Comparison of ENCODE assay signal across 9 cellular contexts in the genomic region with DNA sequence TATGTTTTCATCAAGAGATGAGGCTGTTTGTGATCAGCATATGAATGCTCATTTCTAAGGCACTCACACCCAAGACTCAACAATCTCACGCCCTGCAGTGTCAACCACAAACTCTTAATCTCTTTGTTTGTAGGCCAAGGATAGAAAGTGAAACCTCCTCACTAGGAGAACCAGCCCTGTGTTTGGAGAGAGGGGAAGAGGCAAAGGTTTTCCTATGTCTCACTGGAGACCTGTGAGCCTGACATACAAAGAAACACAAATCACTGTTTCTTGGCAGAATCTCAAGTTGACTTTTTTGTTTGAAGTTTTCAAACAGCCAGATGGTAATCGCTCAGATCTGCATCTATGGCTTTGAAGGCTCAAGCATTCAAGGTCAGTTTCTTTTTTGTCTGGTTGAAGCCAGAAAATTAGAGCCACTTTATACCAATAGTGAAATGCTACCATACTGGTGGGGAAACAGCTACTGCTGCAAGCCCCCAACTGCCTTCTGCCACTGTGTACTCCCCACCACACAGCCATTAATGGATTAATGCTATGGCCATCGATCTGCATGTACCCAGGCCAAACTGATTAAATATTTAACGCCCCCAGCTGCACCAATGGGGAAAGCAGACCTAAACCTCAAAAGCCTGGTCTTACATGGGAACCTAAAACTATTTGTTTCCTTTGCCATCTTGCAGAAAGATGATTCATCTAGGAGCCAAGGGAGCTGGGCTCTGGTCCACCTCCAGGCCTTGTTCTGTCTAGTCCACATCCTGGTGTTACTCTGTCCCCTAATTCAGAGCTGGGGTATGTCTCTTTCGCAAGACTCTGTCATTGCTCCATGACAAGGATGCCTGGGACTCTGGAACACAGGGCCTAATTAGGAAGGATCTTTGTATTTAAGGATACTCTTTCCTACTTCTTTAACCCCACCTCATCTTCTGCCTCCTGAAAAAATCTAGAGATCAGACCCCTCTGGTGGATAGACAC. TPM values are rescaled to one million over a fixed set of nuclear protein-coding genes. Genes with fewer than 3 reads are reported as not detected.
DNase-seq lines count a peak whose midpoint lies in the region; ATAC-seq and TF ChIP-seq lines count a peak whose summit lies in the region.
"Had no signal": no experiment of that assay in that cellular context is flagged by ENCODE, and none has a peak within 500 bp of the region (broad histone marks: within the 10 kb centered on the region; RNA-seq: fewer than 3 reads in every experiment).

No MANE protein-coding gene starts in this region.

- no peak overlapping the region for H2BK120ac ChIP-seq in neuronal stem cell (ENCODE audit: low read depth, low read length)

- DNase-seq in DMS53 (lab: John Stamatoyannopoulos, UW) (peak; percentile 15), DMS53 treated with DMSO at 0.1 percent for 48 hours (lab: John Stamatoyannopoulos, UW; ENCODE audit: unreplicated experiment) (no peak), fibroblast of mammary gland (ENCODE audit: low read depth) (peak; percentile 87), NCI-H1105 treated with DMSO at 0.1 percent for 48 hours (lab: John Stamatoyannopoulos, UW) (no peak), neuronal stem cell (ENCODE audit: low spot score) (no peak)
- peak; percentile 11 to 31 for DNase-seq in stimulated activated CD8-positive, alpha-beta memory T cell treated with anti-CD3 and anti-CD28 coated beads, Interleukin-7, amount 100 ng/mL, for 4 hours (ENCODE audit: low read depth in 2 of 2)

- peak overlapping the region; percentile 1 for H3K4me3 Mint-ChIP-seq in T-helper 1 cell treated with Interleukin-12 subunit alpha and Interleukin-12 subunit beta and Interleukin-4 antibody, amounts not matched to agents 30 μg/mL and 1 μg/mL, for 36 hours

- peaks cover 30% of the 10 kb centered on the region for H3K4me1 Mint-ChIP-seq in T-helper 1 cell treated with Interleukin-12 subunit alpha and Interleukin-12 subunit beta and Interleukin-4 antibody, amounts not matched to agents 30 μg/mL and 1 μg/mL, for 36 hours (ENCODE audit: low read depth)

- H3K4ac ChIP-seq in neuronal stem cell (ENCODE audit: low read length) = no peak overlapping the region

- no peak overlapping the region for H3K9ac ChIP-seq in neuronal stem cell (ENCODE audit: low read depth, low read length, poor library complexity)

- peak; percentile 70 for ATAC-seq in HG02884 (IDR thresholded peaks at IDR 0.05; ENCODE audit: unreplicated experiment)

- no peak overlapping the region for H2BK12ac ChIP-seq in neuronal stem cell (ENCODE audit: low read length)

- no peak overlapping the region for H3K14ac ChIP-seq in neuronal stem cell (ENCODE audit: low read length)

- H3K9me3 Mint-ChIP-seq in T-helper 1 cell treated with Interleukin-12 subunit alpha and Interleukin-12 subunit beta and Interleukin-4 antibody, amounts not matched to agents 30 μg/mL and 1 μg/mL, for 36 hours = no peaks in the 10 kb centered on the region

- peaks cover 4% of the 10 kb centered on the region for H3K36me3 Mint-ChIP-seq in T-helper 1 cell treated with Interleukin-12 subunit alpha and Interleukin-12 subunit beta and Interleukin-4 antibody, amounts not matched to agents 30 μg/mL and 1 μg/mL, for 36 hours (ENCODE audit: low read depth)

- no peak overlapping the region for H2AFZ ChIP-seq in neuronal stem cell (ENCODE audit: low read length)

- no peak overlapping the region for H3K4me3 ChIP-seq in fibroblast of mammary gland (ENCODE audit: control insufficient read depth, low read depth, low read length)
- no peak overlapping the region for H3K4me3 ChIP-seq in neuronal stem cell (ENCODE audit: low read length in 2 of 2)

- no peak overlapping the region for H4K8ac ChIP-seq in neuronal stem cell (ENCODE audit: low read depth, low read length)

- no peak overlapping the region for H2BK5ac ChIP-seq in neuronal stem cell (ENCODE audit: low read length)

- H3K27me3 Mint-ChIP-seq in T-helper 1 cell treated with Interleukin-12 subunit alpha and Interleukin-12 subunit beta and Interleukin-4 antibody, amounts not matched to agents 30 μg/mL and 1 μg/mL, for 36 hours (ENCODE audit: low read depth) = no peaks in the 10 kb centered on the region

- no peak overlapping the region for H3K27ac ChIP-seq in neuronal stem cell (replicated peaks; ENCODE audit: low read length)
- H3K27ac ChIP-seq: 22Rv1 had no signal

- WGBS in neuronal stem cell (ENCODE audit: extremely low coverage in 2 of 2, insufficient read length in 2 of 2, insufficient replicate concordance in 1 of 2), 2 donors = no CpG with 5 or more reads among the region's 5 CpGs

- H2BK15ac ChIP-seq in neuronal stem cell (ENCODE audit: low read length) = no peak overlapping the region

- H3K79me1 ChIP-seq in neuronal stem cell (ENCODE audit: low read depth, low read length) = no peaks in the 10 kb centered on the region

- H3K18ac ChIP-seq in neuronal stem cell (ENCODE audit: low read length) = no peak overlapping the region

- H3K4me2 ChIP-seq in neuronal stem cell (ENCODE audit: insufficient read depth, low read length, poor library complexity, severe bottlenecking) = no peak overlapping the region

- no peak overlapping the region for H2AK5ac ChIP-seq in neuronal stem cell (ENCODE audit: low read depth, low read length)

- no peak for TF ChIP-seq CTCF in fibroblast of mammary gland (conservative IDR thresholded peaks at IDR 0.05; ENCODE audit: control insufficient read depth, insufficient read depth, low read depth, low read length)

- H3K27ac Mint-ChIP-seq in T-helper 1 cell treated with Interleukin-12 subunit alpha and Interleukin-12 subunit beta and Interleukin-4 antibody, amounts not matched to agents 30 μg/mL and 1 μg/mL, for 36 hours = peak overlapping the region; percentile 61

- peaks cover 0 to 5% of the 10 kb centered on the region in 2 donors for H3K4me1 ChIP-seq in neuronal stem cell (ENCODE audit: control insufficient read depth in 2 of 2, insufficient read depth in 1 of 2, low read depth in 1 of 2, low read length in 2 of 2)

- no peaks in the 10 kb centered on the region for H3K36me3 ChIP-seq in neuronal stem cell (replicated peaks in 1 of 2; ENCODE audit: control insufficient read depth in 2 of 2, insufficient read depth in 2 of 2, low read length in 2 of 2)

- H3K23ac ChIP-seq in neuronal stem cell (ENCODE audit: low read depth, low read length, poor library complexity) = no peak overlapping the region

- no peak overlapping the region for H4K91ac ChIP-seq in neuronal stem cell (ENCODE audit: low read depth, low read length, poor library complexity)

- H3K9me3 ChIP-seq in neuronal stem cell (replicated peaks in 1 of 2; ENCODE audit: control insufficient read depth in 2 of 2, insufficient read depth in 1 of 2, low read depth in 1 of 2, low read length in 2 of 2) = no peaks in the 10 kb centered on the region

- peaks cover 0 to 2% (median 0%) of the 10 kb centered on the region in 3 experiments for H3K27me3 ChIP-seq in neuronal stem cell (ENCODE audit: control insufficient read depth in 3 of 3, insufficient read depth in 3 of 3, low read depth in 1 of 3, low read length in 3 of 3)

RNA-seq across cellular contexts. Expression of gene PDZK1, which starts 16.3 kb away (rescaled TPM):
- 0.20 TPM for polyA plus RNA-seq in neuronal stem cell (2013, experiment 1 of 2)
- polyA plus RNA-seq in neuronal stem cell (2013, experiment 2 of 2) = 0.22 TPM

RNA-seq across cellular contexts. Expression of gene CD160, which starts 28.4 kb away (rescaled TPM):
- 0.11 TPM for polyA plus RNA-seq in neuronal stem cell (2013, experiment 1 of 2)
- polyA plus RNA-seq in neuronal stem cell (2013, experiment 2 of 2) = 0.08 TPM

Comparison
In these comparisons a context has a peak if more than half of its experiments do, and no peak if none do; other contexts are left out.
1. DNase-seq: peak in DMS53 (single experiment), fibroblast of mammary gland (single experiment) and stimulated activated CD8-positive, alpha-beta memory T cell treated with anti-CD3 and anti-CD28 coated beads, Interleukin-7, amount 100 ng/mL, for 4 hours (2 of 2); none in DMS53 treated with DMSO at 0.1 percent for 48 hours (single experiment), NCI-H1105 treated with DMSO at 0.1 percent for 48 hours (single experiment) and neuronal stem cell (single experiment).